Comparison of ENCODE assay signal across 8 cellular contexts in genomic region chr6:18387061-18387721, GRCh38. TPM values are rescaled to one million over a fixed set of nuclear protein-coding genes. Genes with fewer than 3 reads are reported as not detected.
DNase-seq lines count a peak whose midpoint lies in the region; ATAC-seq and TF ChIP-seq lines count a peak whose summit lies in the region.

RNF144B (plus strand) TSS chr6:18387350; CDS start chr6:18399535, 12,185 bp downstream.

- H3K9me3 Mint-ChIP-seq in type B pancreatic cell = no peaks in the 10 kb centered on the region

- H3K4me3 Mint-ChIP-seq in type B pancreatic cell = peak within 1 kb of the TSS; percentile 94

- H3K9me3 ChIP-seq in adipocyte (ENCODE audit: control insufficient read depth, low read length) (no peaks in the 10 kb centered on the region), heart left ventricle (no peaks in the 10 kb centered on the region)

- ATAC-seq in HG02642 (IDR thresholded peaks at IDR 0.05; ENCODE audit: poor library complexity, unreplicated experiment) (peak; percentile 91), heart left ventricle (peak; percentile 93 to 98 (median 97))

- no peak for TF ChIP-seq CTCF in GM06990 (IDR thresholded peaks at IDR 0.05; ENCODE audit: insufficient read depth, low read length, poor library complexity, severe bottlenecking)
- no peak for TF ChIP-seq CTCF in heart left ventricle (IDR thresholded peaks at IDR 0.05)
- TF ChIP-seq CTCF in type B pancreatic cell (conservative IDR thresholded peaks at IDR 0.05) = no peak

- H3K36me3 Mint-ChIP-seq in type B pancreatic cell = no peaks in the 10 kb centered on the region

- peaks cover 3% of the 10 kb centered on the region for H3K27me3 ChIP-seq in GM06990 (replicated peaks; ENCODE audit: control insufficient read depth, insufficient read depth, low read length)
- H3K27me3 ChIP-seq in adipocyte (replicated peaks; ENCODE audit: control insufficient read depth, insufficient read depth, low read length) = no peaks in the 10 kb centered on the region
- H3K27me3 ChIP-seq in heart left ventricle = no peaks in the 10 kb centered on the region

- peaks cover 17% of the 10 kb centered on the region for H3K4me1 Mint-ChIP-seq in type B pancreatic cell (ENCODE audit: unreplicated experiment)

- WGBS in heart left ventricle, 4 donors = 2 to 3% (median 2%) methylated on average over 35 to 40 of the region's 40 CpGs

- peak within 1 kb of the TSS; percentile 53 to 91 (median 76) for H3K27ac ChIP-seq in heart left ventricle

- H3K36me3 ChIP-seq in GM06990 (ENCODE audit: control insufficient read depth, insufficient read depth, low read length) (no peaks in the 10 kb centered on the region), adipocyte (ENCODE audit: control insufficient read depth, insufficient read depth, low read length, severe bottlenecking) (no peaks in the 10 kb centered on the region), heart left ventricle (no peaks in the 10 kb centered on the region)

- peaks cover 9% of the 10 kb centered on the region for H3K27me3 Mint-ChIP-seq in type B pancreatic cell

- peak within 1 kb of the TSS; percentile 83 for H3K27ac Mint-ChIP-seq in type B pancreatic cell

- intact Hi-C loops in heart left ventricle (cut with DNase I) (loop anchor here in 3 of 10 donors (2.0 to 10.0 kb wide), 4 partner anchors 60 to 122 kb away; partner anchors contain the start of gene DEK (in 1 of the 3)), posterior cingulate gyrus (cut with DNase I) (no loop called here)

- H3K4me3 ChIP-seq in GM06990 (replicated peaks; ENCODE audit: low read depth, low read length) (peak within 1 kb of the TSS; percentile 60), adipocyte (ENCODE audit: low read length) (peak within 1 kb of the TSS; percentile 85), heart left ventricle (peak within 1 kb of the TSS; percentile 50 to 83 (median 68))

- peaks cover 36% of the 10 kb centered on the region for H3K4me1 ChIP-seq in adipocyte (ENCODE audit: control insufficient read depth, insufficient read depth, low read length)
- H3K4me1 ChIP-seq in heart left ventricle = peaks cover 0 to 47% (median 19%) of the 10 kb centered on the region in 12 donors

- peak in 1 of 2 donors; percentile 77 for TF ChIP-seq POLR2A in heart left ventricle (IDR thresholded peaks at IDR 0.05)

- DNase-seq in GM06990 (ENCODE audit: extremely low read depth, insufficient read length) (peak; percentile 70), NCI-H1105 treated with DMSO at 0.1 percent for 48 hours (lab: John Stamatoyannopoulos, UW) (peak; percentile 95), SW 1271 (lab: John Stamatoyannopoulos, UW) (peak; percentile 48 to 58), adipocyte (ENCODE audit: low read depth) (peak; percentile 87), heart left ventricle (peak; percentile 82 to 93 (median 90)), posterior cingulate gyrus (peak; percentile 27 to 93 (median 60)), type B pancreatic cell (ENCODE audit: extremely low spot score, unreplicated experiment) (peak; percentile 71)

- H3K9ac ChIP-seq in adipocyte (ENCODE audit: low read length) = peak within 1 kb of the TSS; percentile 86

RNA-seq across cellular contexts. Expression of gene RNF144B, which starts in this region (rescaled TPM):
- total RNA-seq in heart left ventricle (10 to 100 TPM in 5 of 9 donors, 1 to 10 TPM in 4; 7.1 to 20.7 (median 12.3) TPM), type B pancreatic cell (ENCODE audit: low replicate concordance) (10.8 and 19.4 TPM in 2 replicates)
- polyA plus RNA-seq in heart left ventricle = 1 to 10 TPM; 6.1 to 8.0 TPM

Comparison
In these comparisons a context has a peak if more than half of its experiments do, and no peak if none do; other contexts are left out.
1. Peak in every context shown above with its lines: DNase-seq, ATAC-seq, H3K4me3 ChIP-seq and H3K27ac ChIP-seq.